Comparison of ENCODE assay signal across 8 cellular contexts in the genomic region with DNA sequence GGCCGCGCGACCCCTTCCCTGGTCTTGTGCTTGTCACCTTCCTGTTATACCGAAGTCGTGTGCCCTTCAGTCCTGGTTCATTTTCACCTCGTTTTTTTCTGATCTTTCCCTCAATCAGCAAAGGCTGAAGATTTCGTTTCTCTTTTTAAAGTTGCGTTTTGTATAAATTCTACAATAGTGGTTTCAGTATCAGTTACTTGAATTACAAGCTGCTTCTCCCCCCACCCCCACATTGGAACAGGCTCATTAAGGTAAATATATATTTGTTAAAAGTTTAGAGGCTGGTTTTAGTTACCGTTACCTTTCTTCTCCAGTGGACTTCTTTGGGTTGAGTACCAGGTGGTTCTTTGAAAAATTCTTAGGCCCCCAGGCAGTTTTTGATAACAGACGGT. TPM values are rescaled to one million over a fixed set of nuclear protein-coding genes. Genes with fewer than 3 reads are reported as not detected.
DNase-seq lines count a peak whose midpoint lies in the region; ATAC-seq, FAIRE-seq and TF ChIP-seq lines count a peak whose summit lies in the region.

No MANE protein-coding gene starts in this region.

- peak overlapping the region; percentile 90 to 99 (median 97) for H3K27ac Mint-ChIP-seq in CD4-positive, alpha-beta memory T cell

- no peak for TF ChIP-seq POLR2A in K562 (conservative IDR thresholded peaks at IDR 0.05)

- H3K27ac ChIP-seq in CD4-positive, alpha-beta memory T cell (ENCODE audit: low read depth, low read length), result peak overlapping the region; percentile 97
- H3K27ac ChIP-seq in K562 (ENCODE audit: extremely low read depth, low read depth, low read length), result peak overlapping the region; percentile 97
- H3K27ac ChIP-seq in mucosa of rectum (ENCODE audit: low read depth in 2 of 2, low read length in 2 of 2), result peak overlapping the region; percentile 98 to 100

- CTCF ChIA-PET in CD4-positive, alpha-beta memory T cell (lab: Charles Lee; ENCODE audit: partially characterized antibody), result interaction anchor here (1.1 to 10.9 kb wide), 3 partner anchors 55 to 101 kb away, joined by 3 to 541 read pairs (median 32); no protein-coding TSS in a partner anchor
- CTCF ChIA-PET in K562 (lab: Yijun Ruan, JAX; ENCODE audit: low intra/inter-chr PET ratio), result interaction anchor here (0.7 to 1.0 kb wide), 2 partner anchors 12 to 1937 kb away, joined by 4 to 7 read pairs; no protein-coding TSS in a partner anchor

- TF ChIP-seq RAD21 in K562 (CRISPR knock-in tag; conservative IDR thresholded peaks at IDR 0.05 in 1 of 2, IDR thresholded peaks at IDR 0.05 in 1 of 2), result no peak

- no peaks in the 10 kb centered on the region for H3K9me3 ChIP-seq in CD4-positive, alpha-beta memory T cell (ENCODE audit: control insufficient read depth in 1 of 2, low read length in 2 of 2)
- H3K9me3 ChIP-seq in K562 (replicated peaks; ENCODE audit: control insufficient read depth, insufficient read depth, low read depth, low read length), result no peaks in the 10 kb centered on the region; the same call in 1 of the 2 replicates
- peaks cover 0 to 4% of the 10 kb centered on the region in 2 donors for H3K9me3 ChIP-seq in mucosa of rectum (ENCODE audit: control insufficient read depth in 2 of 2, low read length in 2 of 2)

- H3K4me3 Mint-ChIP-seq in CD4-positive, alpha-beta memory T cell, result peak overlapping the region; percentile 90 to 99 (median 96)

- peaks cover 59% of the 10 kb centered on the region for H3K79me2 ChIP-seq in K562 (ENCODE audit: control insufficient read depth, insufficient read depth, low read length)

- peak overlapping the region; percentile 89 to 92 for H3K4me3 ChIP-seq in CD4-positive, alpha-beta memory T cell (ENCODE audit: low read length in 2 of 2)
- H3K4me3 ChIP-seq in K562 (peak overlapping the region; percentile 96), mucosa of rectum (ENCODE audit: low read length in 2 of 2) (peak overlapping the region; percentile 74 to 94)

- peaks cover 16% of the 10 kb centered on the region; the same call in 1 of the 2 replicates for H4K20me1 ChIP-seq in K562 (replicated peaks; ENCODE audit: control insufficient read depth, insufficient read depth, low read length)

- H3K36me3 Mint-ChIP-seq in CD4-positive, alpha-beta memory T cell, result peaks cover 13 to 28% of the 10 kb centered on the region in 2 donors

- peak overlapping the region; percentile 91; the same call in 1 of the 2 replicates for H2AFZ ChIP-seq in K562 (ENCODE audit: low read depth, low read length)

- H3K4me1 ChIP-seq in CD4-positive, alpha-beta memory T cell (ENCODE audit: insufficient read depth, low read length), result peaks cover 70% of the 10 kb centered on the region
- H3K4me1 ChIP-seq in K562 (replicated peaks in 1 of 2; ENCODE audit: control insufficient read depth in 2 of 2, insufficient read depth in 2 of 2, low read length in 2 of 2) (peaks cover 3 to 21% of the 10 kb centered on the region in 2 experiments; a peak in 3 of 5 replicates), mucosa of rectum (ENCODE audit: control insufficient read depth in 2 of 2, insufficient read depth in 2 of 2, low read length in 2 of 2) (peaks cover 9 to 16% of the 10 kb centered on the region in 2 donors)

- intact Hi-C loops in CD4-positive, alpha-beta memory T cell (cut with micrococcal nuclease), result loop anchor here (10.0 kb wide), 1 partner anchor 1051 kb away; the partner anchor contains the start of genes C5orf22 and DROSHA
- intact Hi-C loops in K562 (cut with micrococcal nuclease), result loop anchor here (5.0 kb wide), 1 partner anchor 54 kb away; no protein-coding TSS in a partner anchor

- WGBS in K562 (ENCODE audit: insufficient coverage, low coverage, missing lambda C conversion rate), result under 1% methylated on average over 10 of the region's 10 CpGs

- H3K9ac ChIP-seq in K562 (ENCODE audit: insufficient read depth in 1 of 2, low read depth in 2 of 2, low read length in 2 of 2) (peak overlapping the region; percentile 89 to 99), mucosa of rectum (ENCODE audit: low read depth in 1 of 2, low read length in 2 of 2) (peak overlapping the region; percentile 79 to 90)

- no peak for DNase-seq in CD4-positive, alpha-beta memory T cell
- DNase-seq in K562 (ENCODE audit: extremely low read depth in 1 of 4, low spot score in 3 of 4) (no peak), Ammon's horn (ENCODE audit: low spot score) (no peak)
- no peak for DNase-seq in activated CD8-positive, alpha-beta memory T cell treated with anti-CD3 and anti-CD28 coated beads, Interleukin-2, amount 50 U/mL, for 4 hours

- peaks cover 16% of the 10 kb centered on the region for H3K36me3 ChIP-seq in CD4-positive, alpha-beta memory T cell (ENCODE audit: insufficient read depth, low read length)
- H3K36me3 ChIP-seq in K562 (ENCODE audit: control insufficient read depth, insufficient read depth, low read length) (peaks cover 47% of the 10 kb centered on the region), mucosa of rectum (ENCODE audit: control insufficient read depth in 2 of 2, insufficient read depth in 2 of 2, low read length in 2 of 2) (peaks cover 7 to 22% of the 10 kb centered on the region in 2 donors)

- no peaks in the 10 kb centered on the region for H3K9me1 ChIP-seq in K562 (ENCODE audit: control insufficient read depth, insufficient read depth, low read length)

- peak overlapping the region; percentile 95 for H3K4me2 ChIP-seq in K562 (ENCODE audit: insufficient read depth, low read length)

- BruUV-seq in K562 (replicated peaks; lab: Mats Ljungman, UMichigan), result no TSS peak

- POLR2A ChIA-PET in CD4-positive, alpha-beta memory T cell (lab: Charles Lee; ENCODE audit: partially characterized antibody), result interaction anchor here (0.7 to 5.2 kb wide), 7 partner anchors 13 to 412 kb away, joined by 3 to 60 read pairs (median 3); partner anchors contain the start of genes GOLPH3, MTMR12 and ZFR
- POLR2A ChIA-PET in K562 (lab: Yijun Ruan, JAX), result no interaction called here

- H3K9me3 Mint-ChIP-seq in CD4-positive, alpha-beta memory T cell, result peaks cover 0 to 2% (median 0%) of the 10 kb centered on the region in 8 donors

- H3K4me1 Mint-ChIP-seq in CD4-positive, alpha-beta memory T cell, result peaks cover 46 to 78% (median 61%) of the 10 kb centered on the region in 4 donors

- no peaks in the 10 kb centered on the region for H3K27me3 ChIP-seq in CD4-positive, alpha-beta memory T cell (ENCODE audit: insufficient read depth, low read length)
- H3K27me3 ChIP-seq in K562 (ENCODE audit: control insufficient read depth in 2 of 2, insufficient read depth in 2 of 2, low read length in 2 of 2), result no peaks in the 10 kb centered on the region
- H3K27me3 ChIP-seq in mucosa of rectum (ENCODE audit: control insufficient read depth in 2 of 2, insufficient read depth in 2 of 2, low read length in 2 of 2), result no peaks in the 10 kb centered on the region

- no peak for TF ChIP-seq EP300 in K562 (IDR thresholded peaks at IDR 0.05; ENCODE audit: low read length)

- H3K27me3 Mint-ChIP-seq in CD4-positive, alpha-beta memory T cell, result no peaks in the 10 kb centered on the region

- no peak for FAIRE-seq in K562 (lab: Jason Lieb, UNC)

- TF ChIP-seq CTCF in K562 (IDR thresholded peaks at IDR 0.05 in 2 of 3, conservative IDR thresholded peaks at IDR 0.05 in 1 of 3; ENCODE audit: insufficient read depth in 2 of 3, low read depth in 1 of 3, low read length in 3 of 3), result no peak

- ATAC-seq in HG03064 (IDR thresholded peaks at IDR 0.05; ENCODE audit: low read depth, unreplicated experiment) (peak; percentile 11), K562 (no peak), HG03520 (IDR thresholded peaks at IDR 0.05; ENCODE audit: unreplicated experiment) (no peak), GM19035 (IDR thresholded peaks at IDR 0.05; ENCODE audit: unreplicated experiment) (no peak)

- in situ Hi-C loops in K562 (cut with MboI), result loop anchor here (10.0 kb wide), 1 partner anchor 91 kb away; no protein-coding TSS in a partner anchor

TF ChIP-seq in K562, 482 proteins besides CTCF, POLR2A, EP300 and RAD21 (continues in another document):
- no peak for TF ChIP-seq NFE2L1 (tag; IDR thresholded peaks at IDR 0.05; ENCODE audit: borderline replicate concordance, low read depth)
- TF ChIP-seq ARNT (IDR thresholded peaks at IDR 0.05), result no peak
- no peak for TF ChIP-seq TSC22D4 (tag; IDR thresholded peaks at IDR 0.05)
- no peak for TF ChIP-seq PHF21A (IDR thresholded peaks at IDR 0.05; ENCODE audit: borderline replicate concordance, low read depth)
- no peak for TF ChIP-seq DMBX1 (CRISPR knock-in tag; IDR thresholded peaks at IDR 0.05; ENCODE audit: borderline replicate concordance)

RNA-seq across cellular contexts. Expression of gene SUB1, which starts 0.9 kb away (rescaled TPM):
- 100 to 1,000 TPM; 204 to 214 TPM for total RNA-seq in CD4-positive, alpha-beta memory T cell
- 100 to 1,000 TPM; 500 to 578 TPM for polyA plus RNA-seq in CD4-positive, alpha-beta memory T cell
- 59.7 and 153 TPM in 2 replicates for total RNA-seq in K562 (2011; cell fraction: chromatin; rRNA removed; ENCODE audit: low replicate concordance)
- 54.2 and 54.7 TPM in 2 replicates for total RNA-seq in K562 (2011; cell fraction: nucleolus; rRNA removed)
- 105 and 163 TPM in 2 replicates for total RNA-seq in K562 (2011; cell fraction: nucleoplasm; rRNA removed)
- total RNA-seq in K562 (2014; rRNA removed), result 259 and 336 TPM in 2 replicates
- total RNA-seq in K562 (2014; rRNA removed; fragmentation: Illumina TruSeq; extraction: Trizol), result 779 and 938 TPM in 2 replicates
- 625 and 700 TPM in 2 replicates for total RNA-seq in K562 (2015; rRNA removed; fragmentation: Illumina TruSeq; extraction: Trizol)
- total RNA-seq in K562 (2021), result 494 and 558 TPM in 2 replicates
- 239 and 479 TPM in 2 replicates for polyA plus RNA-seq in K562 (2011; rRNA removed)
- polyA plus RNA-seq in K562 (2011; cell fraction: cytosol; rRNA removed), result 15.5 and 92.3 TPM in 2 replicates
- polyA plus RNA-seq in K562 (2011; cell fraction: nucleus; rRNA removed), result 40.2 and 58.6 TPM in 2 replicates
- 355 and 463 TPM in 2 replicates for polyA plus RNA-seq in K562 (2012)
- 378 and 453 TPM in 2 replicates for polyA plus RNA-seq in K562 (2014; fragmentation: Illumina TruSeq; extraction: Trizol)
- polyA plus RNA-seq in K562 (2014; fragmentation: Nextera tagmentation; extraction: Ambion mirVana), result 100 to 1,000 TPM; 887 to 932 TPM
- 738 and 1,031 TPM in 2 replicates for polyA plus RNA-seq in K562 (2014; rRNA removed)
- 108 and 128 TPM in 2 replicates for polyA minus RNA-seq in K562 (2011; rRNA and poly(A)+ RNA removed)
- polyA minus RNA-seq in K562 (2011; cell fraction: cytosol; rRNA and poly(A)+ RNA removed), result 25.9 and 60.5 TPM in 2 replicates
- 67.4 and 68.0 TPM in 2 replicates for polyA minus RNA-seq in K562 (2011; cell fraction: nucleus; rRNA and poly(A)+ RNA removed)
